22 cellular contexts compared by ENCODE assay signal in genomic region chr11:2590131-2590950, GRCh38.
DNase-seq lines count a peak whose midpoint lies in the region; ATAC-seq, FAIRE-seq and TF ChIP-seq lines count a peak whose summit lies in the region.
"Had no signal": no experiment of that assay in that cellular context is flagged by ENCODE, and none has a peak within 500 bp of the region (broad histone marks: within the 10 kb centered on the region; RNA-seq: fewer than 3 reads in every experiment).

No MANE protein-coding gene starts in this region.

- no peak overlapping the region for H4K5ac ChIP-seq in H1 (ENCODE audit: insufficient read length, low read depth, low read length)

- no peak overlapping the region for H3K18ac ChIP-seq in H1 (ENCODE audit: extremely low read depth, low read length)

- no peak overlapping the region for H3K27ac ChIP-seq in H1 (ENCODE audit: low read depth, low read length)
- H3K27ac ChIP-seq: BLaER1, HL-60 had no signal

- no peaks in the 10 kb centered on the region for H3K23me2 ChIP-seq in H1 (ENCODE audit: low read depth, low read length)

- H3K27ac Mint-ChIP-seq in progenitor cell of endocrine pancreas, result no peak overlapping the region
- H3K27ac Mint-ChIP-seq: stimulated activated naive CD8-positive, alpha-beta T cell treated with anti-CD3 and anti-CD28 coated beads, Interleukin-15, amount 100 ng/mL, for 72 hours; type B pancreatic cell had no signal

- no peak overlapping the region for H3K4me3 Mint-ChIP-seq in progenitor cell of endocrine pancreas (ENCODE audit: low read depth)
- H3K4me3 Mint-ChIP-seq: stimulated activated naive CD8-positive, alpha-beta T cell treated with anti-CD3 and anti-CD28 coated beads, Interleukin-15, amount 100 ng/mL, for 72 hours; type B pancreatic cell had no signal

- ATAC-seq in HG02885 (IDR thresholded peaks at IDR 0.05; ENCODE audit: poor library complexity, unreplicated experiment) (no peak), HG02938 (IDR thresholded peaks at IDR 0.05; ENCODE audit: unreplicated experiment) (no peak)
- ATAC-seq: stimulated activated naive CD8-positive, alpha-beta T cell treated with anti-CD3 and anti-CD28 coated beads, Interleukin-15, amount 100 ng/mL, for 72 hours had no signal

- peaks cover 41 to 99% (median 86%) of the 10 kb centered on the region in 4 experiments for H3K27me3 ChIP-seq in H1 (replicated peaks in 1 of 4; ENCODE audit: control insufficient read depth in 3 of 4, extremely low read depth in 1 of 4, insufficient read depth in 3 of 4, low read length in 3 of 4)
- H3K27me3 ChIP-seq: BLaER1 had no signal

- WGBS in H1 (ENCODE audit: extremely low coverage in 1 of 2, insufficient coverage in 1 of 2, insufficient read length in 1 of 2, insufficient replicate concordance in 2 of 2, low coverage in 1 of 2, low lambda C conversion rate in 2 of 2, missing lambda C conversion rate in 1 of 2), 2 experiments, result 87% methylated on average over 13 of the region's 13 CpGs; no CpG with 5 or more reads in 1 of the 2 experiments

- H3K9me3 Mint-ChIP-seq in progenitor cell of endocrine pancreas (ENCODE audit: low read depth), result peaks cover 6% of the 10 kb centered on the region
- H3K9me3 Mint-ChIP-seq: type B pancreatic cell had no signal

- no peak overlapping the region for H3K9ac ChIP-seq in H1 (replicated peaks in 1 of 4; ENCODE audit: extremely low read depth in 1 of 4, low read depth in 3 of 4, low read length in 3 of 4)
- H3K9ac ChIP-seq: BLaER1 had no signal

- H2BK120ac ChIP-seq in H1 (replicated peaks; ENCODE audit: low read depth, low read length), result no peak overlapping the region

- no peak overlapping the region for H3K14ac ChIP-seq in H1 (ENCODE audit: insufficient read length)

- H4K91ac ChIP-seq in H1 (replicated peaks; ENCODE audit: insufficient read length, low read length), result no peak overlapping the region

- H3K4me1 ChIP-seq in H1 (replicated peaks in 1 of 4; ENCODE audit: control insufficient read depth in 3 of 4, insufficient read depth in 4 of 4, low read length in 3 of 4), result no peaks in the 10 kb centered on the region
- H3K4me1 ChIP-seq: BLaER1, HAP-1 had no signal

- H3K36me3 ChIP-seq in H1 (ENCODE audit: control insufficient read depth in 2 of 4, insufficient read depth in 4 of 4, low read length in 3 of 4), result no peaks in the 10 kb centered on the region
- H3K36me3 ChIP-seq: BLaER1, HAP-1 had no signal

- H3K4me3 ChIP-seq in H1 (ENCODE audit: extremely low read depth in 1 of 4, insufficient read depth in 2 of 4, low read depth in 3 of 4, low read length in 4 of 4), result no peak overlapping the region
- H3K4me3 ChIP-seq: BLaER1, HAP-1, lung had no signal

- H3K56ac ChIP-seq in H1 (replicated peaks; ENCODE audit: insufficient read length, low read depth, low read length), result no peak overlapping the region

- FAIRE-seq in GM12891 (lab: Jason Lieb, UNC) (no peak), H1 (lab: Jason Lieb, UNC) (no peak)

- H2BK20ac ChIP-seq in H1 (ENCODE audit: low read length), result no peak overlapping the region

- H3K79me2 ChIP-seq in H1 (ENCODE audit: control insufficient read depth in 1 of 2, insufficient read depth in 2 of 2, low read length in 2 of 2), result no peaks in the 10 kb centered on the region

- no peak overlapping the region for H2AK5ac ChIP-seq in H1 (ENCODE audit: low read depth, low read length)

- peaks cover 0 to 12% of the 10 kb centered on the region in 2 experiments for H4K20me1 ChIP-seq in H1 (replicated peaks in 1 of 2; ENCODE audit: control insufficient read depth in 1 of 2, insufficient read depth in 2 of 2, low read length in 2 of 2)
- H4K20me1 ChIP-seq: BLaER1 had no signal

- no peak overlapping the region for H2BK5ac ChIP-seq in H1 (ENCODE audit: low read depth, low read length)

- H3K4me2 ChIP-seq in H1 (ENCODE audit: insufficient read depth in 1 of 2, low read depth in 2 of 2, low read length in 2 of 2), result no peak overlapping the region
- H3K4me2 ChIP-seq: BLaER1 had no signal

- H3K23ac ChIP-seq in H1 (ENCODE audit: insufficient read length), result no peak overlapping the region

- no peak overlapping the region for H2BK15ac ChIP-seq in H1 (ENCODE audit: low read length)

- H3K27me3 Mint-ChIP-seq in progenitor cell of endocrine pancreas, result peaks cover 48% of the 10 kb centered on the region
- H3K27me3 Mint-ChIP-seq: stimulated activated naive CD8-positive, alpha-beta T cell treated with anti-CD3 and anti-CD28 coated beads, Interleukin-15, amount 100 ng/mL, for 72 hours had no signal

- no peak for TF ChIP-seq CTCF in H1 (IDR thresholded peaks at IDR 0.05; ENCODE audit: control extremely low read depth in 1 of 3, insufficient read depth in 1 of 3, low read depth in 1 of 3, low read length in 3 of 3)
- TF ChIP-seq CTCF in progenitor cell of endocrine pancreas (IDR thresholded peaks at IDR 0.05; ENCODE audit: unreplicated experiment), result no peak

- no peak overlapping the region for H4K8ac ChIP-seq in H1 (ENCODE audit: extremely low read depth, insufficient read depth, low read length)

- no peak for TF ChIP-seq EP300 in H1 (IDR thresholded peaks at IDR 0.05; ENCODE audit: borderline replicate concordance in 1 of 2, low read depth in 2 of 2, low read length in 2 of 2)

- H2AFZ ChIP-seq in H1 (ENCODE audit: low read length), result no peak overlapping the region

- POLR2A ChIA-PET in H1 (lab: Charles Lee; ENCODE audit: partially characterized antibody), result interaction anchor here (0.9 kb wide), 1 partner anchor 103 kb away, joined by 3 read pairs; no protein-coding TSS in a partner anchor

- H3K9me3 ChIP-seq in H1 (ENCODE audit: insufficient read depth in 2 of 2, low read depth in 1 of 2, low read length in 1 of 2), result peaks cover 6 to 12% of the 10 kb centered on the region in 2 experiments; a peak in 2 of 4 replicates
- H3K9me3 ChIP-seq: BLaER1, HAP-1 had no signal

- peaks cover 2% of the 10 kb centered on the region for H3K36me3 Mint-ChIP-seq in progenitor cell of endocrine pancreas (ENCODE audit: insufficient read depth)
- H3K36me3 Mint-ChIP-seq: type B pancreatic cell had no signal

- CTCF ChIA-PET in H1 (lab: Charles Lee; ENCODE audit: partially characterized antibody), result interaction anchor here (0.7 kb wide), 1 partner anchor 643 kb away, joined by 3 read pairs; no protein-coding TSS in a partner anchor

- TF ChIP-seq POLR2A in GM12891 (IDR thresholded peaks at IDR 0.05; ENCODE audit: low read depth, low read length) (no peak), H1 (IDR thresholded peaks at IDR 0.05; ENCODE audit: control extremely low read depth in 1 of 2, low read depth in 2 of 2, low read length in 2 of 2) (no peak)

- H3K79me1 ChIP-seq in H1 (ENCODE audit: low read depth, low read length), result no peaks in the 10 kb centered on the region

- 0 out of 2 replicates have a peak overlapping the region, but pooled peaks have one; percentile 9 for H2BK12ac ChIP-seq in H1 (ENCODE audit: low read depth, low read length)

- no peak overlapping the region for H3K4ac ChIP-seq in H1 (replicated peaks; ENCODE audit: insufficient read length, low read depth, low read length)

- TF ChIP-seq RAD21 in H1 (IDR thresholded peaks at IDR 0.05 in 1 of 2, conservative IDR thresholded peaks at IDR 0.05 in 1 of 2; ENCODE audit: low read depth in 2 of 2, low read length in 2 of 2), result no peak

- DNase-seq in activated CD4-positive, CD25-positive, alpha-beta regulatory T cell treated with anti-CD3 and anti-CD28 coated beads, Interleukin-2, amount 50 U/mL, for 72 hours, result peak; percentile 25
- no peak for DNase-seq in activated CD4-positive, CD25-positive, alpha-beta regulatory T cell (lab: John Stamatoyannopoulos, UW)
- DNase-seq in GM12891 (ENCODE audit: insufficient read length, low spot score) (peak; percentile 4), H1 (ENCODE audit: low read depth in 1 of 2, low spot score in 2 of 2) (no peak), progenitor cell of endocrine pancreas (ENCODE audit: low spot score, unreplicated experiment) (peak; percentile 8), NCI-H2029 (lab: John Stamatoyannopoulos, UW) (no peak)
- DNase-seq: activated CD8-positive, alpha-beta memory T cell treated with anti-CD3 and anti-CD28 coated beads, Interleukin-2, amount 50 U/mL, for 4 hours; activated gamma-delta T cell; cerebellar nuclear complex; glutamatergic neuron; IMR-90; NCI-H1436; NCI-H2227 treated with DMSO at 0.1 percent for 48 hours; stimulated activated naive CD8-positive, alpha-beta T cell treated with anti-CD3 and anti-CD28 coated beads, Interleukin-15, amount 100 ng/mL, for 72 hours; T-helper 9 cell had no signal

- H3K4me1 Mint-ChIP-seq in progenitor cell of endocrine pancreas (ENCODE audit: low read depth), result peaks cover 4% of the 10 kb centered on the region
- H3K4me1 Mint-ChIP-seq: stimulated activated naive CD8-positive, alpha-beta T cell treated with anti-CD3 and anti-CD28 coated beads, Interleukin-15, amount 100 ng/mL, for 72 hours had no signal

TF ChIP-seq in GM12891, 5 proteins besides CTCF, POLR2A, EP300 and RAD21:
- TF ChIP-seq SPI1 (IDR thresholded peaks at IDR 0.05; ENCODE audit: low read depth, low read length), result no peak
- TF ChIP-seq PAX5 (IDR thresholded peaks at IDR 0.05; ENCODE audit: insufficient read depth, low read length, severe bottlenecking), result no peak
- TF ChIP-seq TAF1 (IDR thresholded peaks at IDR 0.05; ENCODE audit: low read depth, low read length), result no peak
- no peak for TF ChIP-seq POLR2AphosphoS5 (IDR thresholded peaks at IDR 0.05; ENCODE audit: low read depth, low read length)
- no peak for TF ChIP-seq POU2F2 (IDR thresholded peaks at IDR 0.05; ENCODE audit: low read depth, low read length)

TF ChIP-seq in H1, 55 proteins besides CTCF, POLR2A, EP300 and RAD21:
- TF ChIP-seq HDAC6 (IDR thresholded peaks at IDR 0.05; ENCODE audit: low read depth, low read length), result no peak
- TF ChIP-seq SUZ12 (IDR thresholded peaks at IDR 0.05; ENCODE audit: low read length), result peak; percentile 32; the same call in 1 of the 2 replicates

Comparison
In these comparisons a context has a peak if more than half of its experiments do, and no peak if none do; other contexts are left out.
1. DNase-seq: peak in activated CD4-positive, CD25-positive, alpha-beta regulatory T cell treated with anti-CD3 and anti-CD28 coated beads, Interleukin-2, amount 50 U/mL, for 72 hours (single experiment), GM12891 (single experiment) and progenitor cell of endocrine pancreas (single experiment); none in activated CD4-positive, CD25-positive, alpha-beta regulatory T cell (0 of 4), H1 (0 of 2) and NCI-H2029 (single experiment).